In genomic region chr17:49695698-49696232, GRCh38 we compare ENCODE assay signal across 14 cellular contexts. TPM values are rescaled to one million over a fixed set of nuclear protein-coding genes. Genes with fewer than 3 reads are reported as not detected.
DNase-seq lines count a peak whose midpoint lies in the region; ATAC-seq and TF ChIP-seq lines count a peak whose summit lies in the region.
"Had no signal": no experiment of that assay in that cellular context is flagged by ENCODE, and none has a peak within 500 bp of the region (broad histone marks: within the 10 kb centered on the region; RNA-seq: fewer than 3 reads in every experiment).

No MANE protein-coding gene starts in this region.

- 45% methylated on average over 5 of the region's 5 CpGs for WGBS in thymus

- POLR2A ChIA-PET in RWPE1 (lab: Yijun Ruan, JAX; ENCODE audit: low non-redundant PET) = no interaction called here

- H3K4me1 ChIP-seq in thymus (ENCODE audit: control insufficient read depth, insufficient read depth, low read length) = peaks cover 7% of the 10 kb centered on the region

- no peak overlapping the region for H3K4me3 ChIP-seq in thymus (ENCODE audit: low read length)
- H3K4me3 ChIP-seq: cardiac muscle cell, left lung had no signal

- no peaks in the 10 kb centered on the region for H3K9me3 ChIP-seq in thymus (ENCODE audit: control insufficient read depth)
- H3K9me3 ChIP-seq: left lung, thoracic aorta had no signal

- peak; percentile 60 for TF ChIP-seq CTCF in RWPE1 (conservative IDR thresholded peaks at IDR 0.05; ENCODE audit: low read depth)
- TF ChIP-seq CTCF in chondrocyte (IDR thresholded peaks at IDR 0.05) = peak; percentile 10

- CTCF ChIA-PET in activated naive CD4-positive, alpha-beta T cell treated with anti-CD3 and anti-CD28 coated beads for 36 hours (lab: Charles Lee) = interaction anchor here (0.7 to 15.1 kb wide), 37 partner anchors 8 to 298 kb away, joined by 3 to 232 read pairs (median 5); partner anchors contain the start of genes NXPH3, SLC35B1 and SPOP
- CTCF ChIA-PET in RWPE1 (lab: Yijun Ruan, JAX) = interaction anchor here (0.6 to 4.1 kb wide), 9 partner anchors 12 to 138 kb away, joined by 3 to 31 read pairs (median 4); partner anchors contain the start of genes NXPH3 and SLC35B1

- H3K27me3 Mint-ChIP-seq in activated naive CD4-positive, alpha-beta T cell treated with anti-CD3 and anti-CD28 coated beads for 36 hours (ENCODE audit: low read depth) = no peaks in the 10 kb centered on the region
- H3K27me3 Mint-ChIP-seq in chondrocyte (ENCODE audit: low read depth) = no peaks in the 10 kb centered on the region

- no peaks in the 10 kb centered on the region for H3K27me3 ChIP-seq in thymus (ENCODE audit: control insufficient read depth, insufficient read depth)
- H3K27me3 ChIP-seq: cardiac muscle cell, left lung had no signal

- H3K4me3 Mint-ChIP-seq in activated naive CD4-positive, alpha-beta T cell treated with anti-CD3 and anti-CD28 coated beads for 36 hours = peak overlapping the region; percentile 11
- H3K4me3 Mint-ChIP-seq in chondrocyte (ENCODE audit: unreplicated experiment) = no peak overlapping the region
- H3K4me3 Mint-ChIP-seq: nephron had no signal

- peaks cover 2% of the 10 kb centered on the region for H3K36me3 Mint-ChIP-seq in activated naive CD4-positive, alpha-beta T cell treated with anti-CD3 and anti-CD28 coated beads for 36 hours (ENCODE audit: low read depth)
- peaks cover 9% of the 10 kb centered on the region for H3K36me3 Mint-ChIP-seq in chondrocyte (ENCODE audit: low read depth)

- H3K27ac ChIP-seq in RWPE1 = no peak overlapping the region
- H3K27ac ChIP-seq in thymus (ENCODE audit: low read depth) = peak overlapping the region; percentile 36
- H3K27ac ChIP-seq: left lung had no signal

- DNase-seq in activated naive CD4-positive, alpha-beta T cell treated with anti-CD3 and anti-CD28 coated beads for 36 hours = no peak
- DNase-seq in activated naive CD4-positive, alpha-beta T cell treated with Interleukin-2 at 50 U/mL for 16 hours = no peak
- DNase-seq in RWPE1 (ENCODE audit: low spot score) (no peak), chondrocyte (ENCODE audit: low spot score) (no peak), DMS153 treated with DMSO at 0.1 percent for 48 hours (lab: John Stamatoyannopoulos, UW; ENCODE audit: unreplicated experiment) (no peak)
- DNase-seq: activated gamma-delta T cell, DMS 273 treated with DMSO at 0.1 percent for 48 hours, left lung had no signal

- no peaks in the 10 kb centered on the region for H3K9me3 Mint-ChIP-seq in activated naive CD4-positive, alpha-beta T cell treated with anti-CD3 and anti-CD28 coated beads for 36 hours
- no peaks in the 10 kb centered on the region for H3K9me3 Mint-ChIP-seq in chondrocyte (ENCODE audit: low read depth)
- H3K9me3 Mint-ChIP-seq: nephron had no signal

- ATAC-seq in HG02973 (IDR thresholded peaks at IDR 0.05; ENCODE audit: unreplicated experiment) = no peak
- ATAC-seq in HG02623 (IDR thresholded peaks at IDR 0.05; ENCODE audit: unreplicated experiment) = no peak

- peaks cover 8% of the 10 kb centered on the region for H3K36me3 ChIP-seq in thymus (ENCODE audit: control insufficient read depth, insufficient read depth)
- H3K36me3 ChIP-seq: thoracic aorta had no signal

- H3K27ac Mint-ChIP-seq in activated naive CD4-positive, alpha-beta T cell treated with anti-CD3 and anti-CD28 coated beads for 36 hours = peak overlapping the region; percentile 92
- no peak overlapping the region for H3K27ac Mint-ChIP-seq in chondrocyte (ENCODE audit: unreplicated experiment)
- H3K27ac Mint-ChIP-seq: nephron had no signal

- peaks cover 35% of the 10 kb centered on the region for H3K4me1 Mint-ChIP-seq in activated naive CD4-positive, alpha-beta T cell treated with anti-CD3 and anti-CD28 coated beads for 36 hours (ENCODE audit: low read depth)
- H3K4me1 Mint-ChIP-seq in chondrocyte (ENCODE audit: low read depth) = peaks cover 22% of the 10 kb centered on the region

- intact Hi-C loops in activated naive CD4-positive, alpha-beta T cell treated with anti-CD3 and anti-CD28 coated beads for 36 hours (cut with micrococcal nuclease) = loop anchor here (1.0 to 5.0 kb wide), 7 partner anchors 13 to 303 kb away; partner anchors contain the start of genes NXPH3 and PHB1

RNA-seq across cellular contexts. Expression of gene SLC35B1, which starts 12.0 kb away (rescaled TPM):
- total RNA-seq in activated naive CD4-positive, alpha-beta T cell treated with anti-CD3 and anti-CD28 coated beads for 36 hours = 10 to 100 TPM; 35.3 to 39.5 TPM
- total RNA-seq in chondrocyte = 45.2 to 62.8 TPM (median 45.3 TPM) in 3 replicates
- 50.0 TPM for polyA plus RNA-seq in thymus

RNA-seq across cellular contexts. Expression of gene SPOP, which starts 17.9 kb away (rescaled TPM):
- 10 to 100 TPM; 66.9 to 69.2 TPM for total RNA-seq in activated naive CD4-positive, alpha-beta T cell treated with anti-CD3 and anti-CD28 coated beads for 36 hours
- total RNA-seq in chondrocyte = 62.9 to 69.6 TPM (median 63.8 TPM) in 3 replicates
- 54.7 TPM for polyA plus RNA-seq in thymus
